7 cellular contexts compared by ENCODE assay signal in the genomic region with DNA sequence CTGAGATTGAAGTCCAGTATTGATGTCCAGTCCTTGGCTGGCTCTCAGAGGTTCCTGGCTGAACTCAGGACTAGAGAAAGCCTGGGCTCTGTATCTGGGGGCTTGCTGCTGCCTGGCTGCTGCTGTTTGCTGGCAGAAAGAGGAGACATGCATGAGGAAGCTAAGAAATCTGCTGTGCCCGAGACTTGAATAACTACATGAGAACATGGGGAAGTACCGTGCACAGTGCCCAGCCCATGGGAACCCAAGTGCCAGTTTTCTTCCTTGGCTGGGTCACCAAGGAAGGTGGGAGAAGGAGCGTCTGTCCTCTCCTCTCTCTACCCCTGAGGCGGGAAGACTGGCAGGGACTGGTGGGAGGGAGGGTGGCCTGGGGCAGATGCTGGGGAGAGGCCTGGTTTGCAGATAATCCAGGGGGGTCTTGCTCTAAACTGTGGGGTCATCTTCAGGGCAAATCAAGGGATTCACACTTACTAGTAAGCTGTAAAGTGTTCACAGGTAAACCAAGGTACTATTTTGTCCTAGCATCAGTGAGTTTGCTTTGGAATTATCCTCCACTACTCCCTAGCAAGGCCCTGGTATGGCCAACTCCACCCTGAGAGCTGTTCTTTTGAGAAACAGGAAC. TPM values are rescaled to one million over a fixed set of nuclear protein-coding genes. Genes with fewer than 3 reads are reported as not detected.
A peak's percentile ranks its signal among the peaks of the same experiment; 100 is the strongest.
DNase-seq lines count a peak whose midpoint lies in the region; ATAC-seq, FAIRE-seq and TF ChIP-seq lines count a peak whose summit lies in the region.

No MANE protein-coding gene starts in this region.

- H3K56ac ChIP-seq in mesendoderm (ENCODE audit: low read length), result no peak overlapping the region

- TF ChIP-seq EP300 in GM12878 (IDR thresholded peaks at IDR 0.05; ENCODE audit: borderline replicate concordance in 1 of 2, control insufficient read depth in 1 of 2, low read depth in 2 of 2, low read length in 2 of 2) (no peak), transverse colon (IDR thresholded peaks at IDR 0.05; ENCODE audit: low read depth) (no peak)

- H3K79me1 ChIP-seq in mesenchymal stem cell (replicated peaks; ENCODE audit: low read length, poor library complexity, severe bottlenecking) (peaks cover 15% of the 10 kb centered on the region), mesendoderm (ENCODE audit: low read length) (no peaks in the 10 kb centered on the region)

- H3K27me3 Mint-ChIP-seq in activated CD8-positive, alpha-beta memory T cell treated with anti-CD3 and anti-CD28 coated beads, Interleukin-2, amount 10 ng/mL, durations not matched to agents 7 days and 5 days, result no peaks in the 10 kb centered on the region

- no TSS peak for BruUV-seq in GM12878 (replicated peaks; lab: Mats Ljungman, UMichigan)

- H2BK5ac ChIP-seq in mesenchymal stem cell (ENCODE audit: low read depth, low read length, poor library complexity, severe bottlenecking), result peak overlapping the region; percentile 8
- no peak overlapping the region for H2BK5ac ChIP-seq in mesendoderm (ENCODE audit: low read length)

- SMC1A ChIA-PET in GM12878 (lab: Charles Lee; ENCODE audit: uncharacterized antibody, unreplicated experiment), result interaction anchor here (0.5 to 1.8 kb wide), 9 partner anchors 9 to 736 kb away, joined by 3 to 8 read pairs (median 3); no protein-coding TSS in a partner anchor

- TF ChIP-seq RAD21 in GM12878 (IDR thresholded peaks at IDR 0.05; ENCODE audit: insufficient read depth, low read depth, low read length), result no peak

- H3K79me2 ChIP-seq in GM12878 (ENCODE audit: control insufficient read depth, insufficient read depth, low read length), result no peaks in the 10 kb centered on the region; the same call in 1 of the 2 replicates
- H3K79me2 ChIP-seq in mesendoderm (ENCODE audit: control insufficient read depth, insufficient read depth, low read length), result no peaks in the 10 kb centered on the region

- H3K4me2 ChIP-seq in GM12878 (ENCODE audit: control insufficient read depth, insufficient read depth), result peak overlapping the region; percentile 59
- H3K4me2 ChIP-seq in mesenchymal stem cell (ENCODE audit: low read length, poor library complexity, severe bottlenecking), result no peak overlapping the region
- no peak overlapping the region for H3K4me2 ChIP-seq in mesendoderm (ENCODE audit: low read length)

- DNase-seq in GM12878 (ENCODE audit: low read depth, low spot score) (no peak), mesenchymal stem cell (peak; percentile 25), transverse colon (no peak), hypothalamus (lab: John Stamatoyannopoulos, UW) (no peak), mesendoderm (no peak)
- no peak for DNase-seq in activated CD8-positive, alpha-beta memory T cell treated with anti-CD3 and anti-CD28 coated beads, Interleukin-2, amount 10 ng/mL, durations not matched to agents 7 days and 5 days

- H3K18ac ChIP-seq in mesenchymal stem cell (ENCODE audit: low read depth in 1 of 2, low read length in 2 of 2) (peak overlapping the region; percentile 93 to 99), mesendoderm (ENCODE audit: low read length) (no peak overlapping the region)

- H2AK5ac ChIP-seq in mesenchymal stem cell (ENCODE audit: low read length, severe bottlenecking), result peak overlapping the region; percentile 37
- no peak overlapping the region for H2AK5ac ChIP-seq in mesendoderm (ENCODE audit: low read length)

- RAD21 ChIA-PET in GM12878 (lab: Charles Lee; ENCODE audit: unreplicated experiment), result interaction anchor here (0.8 to 2.8 kb wide), 5 partner anchors 9 to 559 kb away, joined by 3 to 10 read pairs (median 6); partner anchors contain the start of gene ZFP36L1

- H3K4ac ChIP-seq in mesenchymal stem cell (ENCODE audit: low read depth in 1 of 2, low read length in 2 of 2) (peak overlapping the region; percentile 89 to 97), mesendoderm (ENCODE audit: low read depth, low read length) (no peak overlapping the region)

- peak overlapping the region; percentile 91 for H4K91ac ChIP-seq in mesenchymal stem cell (ENCODE audit: low read length)

- POLR2A ChIA-PET in GM12878 (lab: Charles Lee), result interaction anchor here (0.9 to 2.6 kb wide), 4 partner anchors 10 to 22 kb away, joined by 3 to 17 read pairs (median 3); partner anchors contain the start of gene ZFP36L1

- TF ChIP-seq CTCF in GM12878 (IDR thresholded peaks at IDR 0.05 in 2 of 3, conservative IDR thresholded peaks at IDR 0.05 in 1 of 3; ENCODE audit: control insufficient read depth in 2 of 3, extremely low read depth in 1 of 3, insufficient read depth in 1 of 3, low read depth in 3 of 3, low read length in 3 of 3) (no peak), transverse colon (IDR thresholded peaks at IDR 0.05) (no peak)

- WGBS in GM12878 (ENCODE audit: insufficient coverage, insufficient replicate concordance, low lambda C conversion rate, missing lambda C conversion rate), result 20% methylated on average over 4 of the region's 4 CpGs
- 96% methylated on average over 3 of the region's 4 CpGs for WGBS in mesenchymal stem cell
- 79% methylated on average over 4 of the region's 4 CpGs; no CpG with 5 or more reads in 1 of the 2 donors for WGBS in transverse colon (ENCODE audit: low coverage in 1 of 2), 2 donors
- WGBS in mesendoderm (ENCODE audit: extremely low coverage, insufficient coverage, low lambda C conversion rate), result no CpG with 5 or more reads among the region's 4 CpGs

- peaks cover 17% of the 10 kb centered on the region for H3K4me1 ChIP-seq in GM12878 (ENCODE audit: control insufficient read depth, insufficient read depth, low read length)
- H3K4me1 ChIP-seq in mesenchymal stem cell (ENCODE audit: control insufficient read depth, insufficient read depth, low read depth, low read length), result peaks cover 23% of the 10 kb centered on the region
- H3K4me1 ChIP-seq in transverse colon, result peaks cover 28 to 52% (median 35%) of the 10 kb centered on the region in 4 donors
- H3K4me1 ChIP-seq in mesendoderm (ENCODE audit: control insufficient read depth, low read depth, low read length), result no peaks in the 10 kb centered on the region

- H3K4me3 ChIP-seq in GM12878 (no peak overlapping the region), mesenchymal stem cell (ENCODE audit: insufficient read depth in 1 of 2, low read depth in 1 of 2, low read length in 2 of 2) (peak overlapping the region in 1 of 2 experiments; percentile 30), transverse colon (no peak overlapping the region), mesendoderm (ENCODE audit: low read length) (no peak overlapping the region)

- no peaks in the 10 kb centered on the region for H4K20me1 ChIP-seq in GM12878 (ENCODE audit: control insufficient read depth, insufficient read depth)

- H3K36me3 ChIP-seq in GM12878 (ENCODE audit: control insufficient read depth in 2 of 2, insufficient read depth in 2 of 2, low read length in 1 of 2) (no peaks in the 10 kb centered on the region), mesenchymal stem cell (ENCODE audit: control insufficient read depth in 1 of 2, insufficient read depth in 2 of 2, low read depth in 1 of 2, low read length in 2 of 2) (no peaks in the 10 kb centered on the region), transverse colon (no peaks in the 10 kb centered on the region), mesendoderm (ENCODE audit: control insufficient read depth, insufficient read depth, low read length) (no peaks in the 10 kb centered on the region)

- peaks cover 13% of the 10 kb centered on the region for H3K36me3 Mint-ChIP-seq in activated CD8-positive, alpha-beta memory T cell treated with anti-CD3 and anti-CD28 coated beads, Interleukin-2, amount 10 ng/mL, durations not matched to agents 7 days and 5 days

- H4K5ac ChIP-seq in mesendoderm (ENCODE audit: low read length), result no peak overlapping the region

- in situ Hi-C loops in GM12878 (cut with MboI), result no loop called here
- in situ Hi-C loops in transverse colon (cut with MboI; ENCODE audit: low pct_ligation_motif_present in 1 of 4, low pct_unique_long_range_greater_than_20kb in 1 of 4, low sequenced_read_pairs in 3 of 4), result loop anchor here in 1 of 4 donors (25.0 kb wide), 1 partner anchor 569 kb away; no protein-coding TSS in a partner anchor

- peak overlapping the region; percentile 42 for H3K27ac ChIP-seq in GM12878 (ENCODE audit: control insufficient read depth, insufficient read depth)
- peak overlapping the region; percentile 74 for H3K27ac ChIP-seq in mesenchymal stem cell (ENCODE audit: low read length, poor library complexity, severe bottlenecking)
- peak overlapping the region; percentile 77 to 87 (median 82) for H3K27ac ChIP-seq in transverse colon
- no peak overlapping the region for H3K27ac ChIP-seq in mesendoderm (ENCODE audit: low read depth, low read length)

- H2AFZ ChIP-seq in GM12878 (ENCODE audit: control insufficient read depth, low read depth, low read length) (peak overlapping the region; percentile 52), mesenchymal stem cell (ENCODE audit: low read depth, low read length) (no peak overlapping the region)

- ATAC-seq in HG03571 (IDR thresholded peaks at IDR 0.05; ENCODE audit: unreplicated experiment), result peak; percentile 50
- peak; percentile 92 for ATAC-seq in GM12878
- ATAC-seq in activated CD8-positive, alpha-beta memory T cell treated with anti-CD3 and anti-CD28 coated beads, Interleukin-2, amount 10 ng/mL, durations not matched to agents 7 days and 5 days, result no peak

- H3K4me3 Mint-ChIP-seq in activated CD8-positive, alpha-beta memory T cell treated with anti-CD3 and anti-CD28 coated beads, Interleukin-2, amount 10 ng/mL, durations not matched to agents 7 days and 5 days, result no peak overlapping the region

- intact Hi-C loops in GM12878 (cut with micrococcal nuclease; ENCODE audit: unreplicated experiment) (no loop called here), transverse colon (cut with DNase I; ENCODE audit: low total_unique reads) (no loop called here)

- H3K9ac ChIP-seq in GM12878 (ENCODE audit: control insufficient read depth, insufficient read depth, low read length) (peak overlapping the region; percentile 36; the same call in 1 of the 2 replicates), mesenchymal stem cell (ENCODE audit: low read length) (peak overlapping the region; percentile 71), mesendoderm (ENCODE audit: low read length) (no peak overlapping the region)

- H3K9me3 Mint-ChIP-seq in activated CD8-positive, alpha-beta memory T cell treated with anti-CD3 and anti-CD28 coated beads, Interleukin-2, amount 10 ng/mL, durations not matched to agents 7 days and 5 days (ENCODE audit: low read depth), result peaks cover 10% of the 10 kb centered on the region

- H3K23ac ChIP-seq in mesenchymal stem cell (ENCODE audit: low read length in 2 of 2) (peak overlapping the region in 1 of 2 experiments; percentile 98), mesendoderm (ENCODE audit: low read length) (no peak overlapping the region)

- peak overlapping the region; percentile 88 for H2BK15ac ChIP-seq in mesenchymal stem cell (ENCODE audit: low read depth, poor library complexity, severe bottlenecking)
- no peak overlapping the region for H2BK15ac ChIP-seq in mesendoderm (replicated peaks; ENCODE audit: low read depth)

- peak overlapping the region; percentile 39 for H4K8ac ChIP-seq in mesenchymal stem cell (ENCODE audit: low read length)
- no peak overlapping the region for H4K8ac ChIP-seq in mesendoderm (ENCODE audit: low read depth, low read length)

- peak overlapping the region; percentile 22 to 100 for H2BK12ac ChIP-seq in mesenchymal stem cell (ENCODE audit: low read length in 2 of 2)

- H3K9me3 ChIP-seq in GM12878 (replicated peaks; ENCODE audit: control insufficient read depth, insufficient read depth, low read length), result peaks cover under 1% of the 10 kb centered on the region
- peaks cover 7% of the 10 kb centered on the region for H3K9me3 ChIP-seq in mesenchymal stem cell (ENCODE audit: control insufficient read depth, low read length)
- peaks cover 0 to 5% of the 10 kb centered on the region in 2 donors for H3K9me3 ChIP-seq in transverse colon

- H3K27me3 ChIP-seq in GM12878 (replicated peaks in 1 of 2; ENCODE audit: control insufficient read depth in 2 of 2, insufficient read depth in 2 of 2, low read length in 1 of 2), result no peaks in the 10 kb centered on the region
- no peaks in the 10 kb centered on the region for H3K27me3 ChIP-seq in mesenchymal stem cell (ENCODE audit: control insufficient read depth in 1 of 2, insufficient read depth in 1 of 2, low read length in 2 of 2)
- no peaks in the 10 kb centered on the region for H3K27me3 ChIP-seq in transverse colon
- H3K27me3 ChIP-seq in mesendoderm (ENCODE audit: insufficient read depth, low read length, poor library complexity), result no peaks in the 10 kb centered on the region

- peak overlapping the region; percentile 74 for H2BK120ac ChIP-seq in mesenchymal stem cell (ENCODE audit: low read depth, low read length)
- no peak overlapping the region for H2BK120ac ChIP-seq in mesendoderm (ENCODE audit: low read depth, low read length)

- CTCF ChIA-PET in GM12878 (lab: Yijun Ruan, JAX), result interaction anchor here (0.6 to 2.4 kb wide), 7 partner anchors 10 to 862 kb away, joined by 3 to 8 read pairs (median 3); no protein-coding TSS in a partner anchor
- CTCF ChIA-PET in activated CD8-positive, alpha-beta memory T cell treated with anti-CD3 and anti-CD28 coated beads, Interleukin-2, amount 10 ng/mL, durations not matched to agents 7 days and 5 days (lab: Charles Lee), result interaction anchor here (1.0 to 1.7 kb wide), 2 partner anchors 12 to 17 kb away, joined by 3 to 4 read pairs; no protein-coding TSS in a partner anchor

- TF ChIP-seq POLR2A in GM12878 (IDR thresholded peaks at IDR 0.05; ENCODE audit: low read depth, low read length), result no peak
- no peak for TF ChIP-seq POLR2A in transverse colon (IDR thresholded peaks at IDR 0.05)

- H3K27ac Mint-ChIP-seq in activated CD8-positive, alpha-beta memory T cell treated with anti-CD3 and anti-CD28 coated beads, Interleukin-2, amount 10 ng/mL, durations not matched to agents 7 days and 5 days, result no peak overlapping the region

- FAIRE-seq in GM12878 (lab: Jason Lieb, UNC), result peak; percentile 23

- H3K4me1 Mint-ChIP-seq in activated CD8-positive, alpha-beta memory T cell treated with anti-CD3 and anti-CD28 coated beads, Interleukin-2, amount 10 ng/mL, durations not matched to agents 7 days and 5 days, result peaks cover 3% of the 10 kb centered on the region

- H3K14ac ChIP-seq in mesenchymal stem cell (ENCODE audit: low read length in 2 of 2), result peak overlapping the region in 1 of 2 experiments; percentile 99

RNA-seq across cellular contexts. Expression of gene ZFP36L1, which starts 13.8 kb away (rescaled TPM):
- total RNA-seq in GM12878 (2013; cell fraction: nucleolus; rRNA removed), result 120 and 134 TPM in 2 replicates
- 27.9 and 31.3 TPM in 2 replicates for total RNA-seq in GM12878 (2014; rRNA removed)
- 27.0 and 28.3 TPM in 2 replicates for total RNA-seq in GM12878 (2014; rRNA removed; fragmentation: Illumina TruSeq; extraction: Trizol)
- total RNA-seq in GM12878 (2021), result 166 and 184 TPM in 2 replicates
- 21.7 TPM for polyA plus RNA-seq in GM12878 (2011; ENCODE audit: low read depth)
- 47.4 and 53.5 TPM in 2 replicates for polyA plus RNA-seq in GM12878 (2011; rRNA removed)
- 143 and 162 TPM in 2 replicates for polyA plus RNA-seq in GM12878 (2011; cell fraction: cytosol; rRNA removed)
- polyA plus RNA-seq in GM12878 (2011; cell fraction: nucleus; rRNA removed), result 173 and 272 TPM in 2 replicates
- polyA plus RNA-seq in GM12878 (2012), result 67.3 and 98.4 TPM in 2 replicates
- 69.3 and 78.7 TPM in 2 replicates for polyA plus RNA-seq in GM12878 (2014; fragmentation: Illumina TruSeq; extraction: Trizol)
- polyA plus RNA-seq in GM12878 (2014; fragmentation: Nextera tagmentation; extraction: Ambion mirVana), result 10 to 100 TPM; 22.0 to 22.6 TPM
- 96.1 and 121 TPM in 2 replicates for polyA plus RNA-seq in GM12878 (2014; rRNA removed)
- polyA plus RNA-seq in GM12878 (2016; fragmentation: Nextera tagmentation; extraction: Ambion mirVana), result 100 to 1,000 TPM; 119 to 138 TPM
- 29.0 and 48.5 TPM in 2 replicates for polyA minus RNA-seq in GM12878 (2011; rRNA and poly(A)+ RNA removed)
- 183 and 200 TPM in 2 replicates for polyA minus RNA-seq in GM12878 (2011; cell fraction: cytosol; rRNA and poly(A)+ RNA removed)
- 63.3 and 109 TPM in 2 replicates for polyA minus RNA-seq in GM12878 (2011; cell fraction: nucleus; rRNA and poly(A)+ RNA removed)
- polyA plus RNA-seq in mesenchymal stem cell (2013, experiment 1 of 2), result 407 TPM
- 408 TPM for polyA plus RNA-seq in mesenchymal stem cell (2013, experiment 2 of 2)
- 100 to 1,000 TPM; 180 to 712 (median 266) TPM for total RNA-seq in transverse colon
- 81.7 TPM for polyA plus RNA-seq in mesendoderm (2013, experiment 1 of 2)
- 85.1 TPM for polyA plus RNA-seq in mesendoderm (2013, experiment 2 of 2)
- total RNA-seq in activated CD8-positive, alpha-beta memory T cell treated with anti-CD3 and anti-CD28 coated beads, Interleukin-2, amount 10 ng/mL, durations not matched to agents 7 days and 5 days, result 10 to 100 TPM; 53.6 to 85.6 TPM
